1 cellular context compared by ENCODE assay signal in the genomic region with DNA sequence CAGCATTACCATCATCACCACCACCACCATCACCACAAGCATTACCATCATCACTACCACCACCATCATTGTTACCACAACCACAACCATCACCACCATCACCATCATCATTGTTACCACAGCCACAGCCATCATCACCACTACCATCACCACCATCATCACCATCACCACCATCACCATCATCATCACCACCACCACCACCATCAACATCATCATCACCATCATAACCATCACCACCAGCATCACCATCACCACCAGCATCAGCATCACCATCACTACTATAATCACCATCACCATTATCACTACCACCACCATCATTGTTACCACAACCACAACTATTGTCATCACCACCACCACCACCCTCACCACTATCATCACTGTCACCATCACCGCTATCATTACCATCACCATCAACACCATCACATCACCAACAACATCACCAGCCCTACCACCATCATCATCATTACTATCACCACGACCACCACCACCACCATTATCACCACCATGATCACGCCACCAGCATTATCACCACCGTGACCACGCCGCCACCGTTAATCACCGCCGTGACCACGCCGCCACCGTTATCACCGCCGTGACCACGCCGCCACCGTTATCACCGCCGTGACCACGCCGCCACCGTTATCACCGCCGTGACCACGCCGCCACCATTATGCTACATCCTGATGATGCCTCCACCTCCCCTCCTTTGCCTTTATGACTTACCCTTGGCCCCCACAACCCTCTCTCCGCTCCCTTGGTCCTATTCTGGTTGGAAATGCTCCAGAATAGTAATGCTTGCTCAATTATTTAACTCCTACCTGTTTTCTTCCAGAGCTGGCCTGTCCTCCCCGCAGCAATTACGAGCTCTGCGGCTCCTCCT.
TF ChIP-seq lines count a peak whose summit lies in the region.

No MANE protein-coding gene starts in this region.

TF ChIP-seq in HepG2, 621 proteins besides CTCF, POLR2A, EP300 and RAD21:
- TF ChIP-seq MXD4 (CRISPR knock-in tag; IDR thresholded peaks at IDR 0.05) (no peak), ZNF747 (CRISPR knock-in tag; IDR thresholded peaks at IDR 0.05; ENCODE audit: borderline replicate concordance) (no peak), CREB1 (IDR thresholded peaks at IDR 0.05) (peak; percentile 83), CREB1 (CRISPR knock-in tag; IDR thresholded peaks at IDR 0.05) (no peak)
